18 cellular contexts compared by ENCODE assay signal in the genomic region with DNA sequence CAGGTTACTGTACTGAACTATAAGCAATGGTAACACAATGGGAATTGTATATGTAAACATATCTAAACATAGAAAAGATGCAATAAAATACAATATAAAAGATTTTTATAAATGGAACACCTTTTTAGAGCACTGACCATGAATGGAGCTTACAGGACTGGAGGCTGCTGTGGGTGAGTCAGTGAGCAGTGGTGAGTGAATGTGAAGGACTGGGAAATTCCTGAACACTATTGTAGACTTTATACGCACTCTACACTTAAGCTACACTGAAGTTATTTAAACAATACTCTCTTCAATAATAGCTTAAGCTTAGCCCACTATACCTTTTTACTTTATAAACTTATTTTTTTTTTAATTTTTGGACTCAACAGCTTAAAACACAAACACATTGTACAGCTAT.
A peak's percentile ranks its signal among the peaks of the same experiment; 100 is the strongest.
DNase-seq lines count a peak whose midpoint lies in the region; ATAC-seq, FAIRE-seq and TF ChIP-seq lines count a peak whose summit lies in the region.
"Had no signal": no experiment of that assay in that cellular context is flagged by ENCODE, and none has a peak within 500 bp of the region (broad histone marks: within the 10 kb centered on the region; RNA-seq: fewer than 3 reads in every experiment).

No MANE protein-coding gene starts in this region.

- H3K9me3 ChIP-seq in SK-N-SH (no peaks in the 10 kb centered on the region), astrocyte (ENCODE audit: insufficient read depth, low read depth, low read length) (no peaks in the 10 kb centered on the region)
- H3K9me3 ChIP-seq: Caco-2 had no signal

- ATAC-seq in SK-N-SH treated with all-trans-retinoic acid at 6 μM for 48 hours, result peak; percentile 33; the same call in 1 of the 3 replicates

- no peaks in the 10 kb centered on the region for H3K9me3 Mint-ChIP-seq in astrocyte (ENCODE audit: unreplicated experiment)

- FAIRE-seq in astrocyte (lab: Jason Lieb, UNC), result no peak

- H3K4me1 Mint-ChIP-seq in astrocyte (ENCODE audit: low read depth, unreplicated experiment), result peaks cover 4% of the 10 kb centered on the region
- H3K4me1 Mint-ChIP-seq: CD14-positive monocyte had no signal

- H3K27me3 Mint-ChIP-seq in astrocyte (ENCODE audit: low read depth, unreplicated experiment), result no peaks in the 10 kb centered on the region

- no peak for TF ChIP-seq CTCF in SK-N-SH (IDR thresholded peaks at IDR 0.05)
- TF ChIP-seq CTCF in astrocyte (IDR thresholded peaks at IDR 0.05; ENCODE audit: insufficient read depth, low read depth, low read length), result no peak
- no peak for TF ChIP-seq CTCF in GM13976 (IDR thresholded peaks at IDR 0.05; ENCODE audit: borderline replicate concordance, control extremely low read depth, extremely low read depth, insufficient read depth, missing control alignments)

- H3K27ac ChIP-seq in SK-N-SH (ENCODE audit: low read depth in 2 of 2, low read length in 1 of 2), result no peak overlapping the region
- no peak overlapping the region for H3K27ac ChIP-seq in astrocyte (ENCODE audit: low read depth, low read length)

- peaks cover 4% of the 10 kb centered on the region for H3F3A ChIP-seq in SK-N-SH (replicated peaks; ENCODE audit: insufficient read depth)

- H3K4me1 ChIP-seq in SK-N-SH (ENCODE audit: control insufficient read depth in 1 of 2, insufficient read depth in 2 of 2, low read depth in 1 of 2, low read length in 1 of 2), result peaks cover 0 to 9% of the 10 kb centered on the region in 2 experiments; a peak in 3 of 4 replicates
- H3K4me1 ChIP-seq in astrocyte (ENCODE audit: insufficient read depth, low read length), result no peaks in the 10 kb centered on the region

- POLR2A ChIA-PET in SK-N-SH (lab: Yijun Ruan, JAX), result no interaction called here

- H3K36me3 Mint-ChIP-seq in astrocyte (ENCODE audit: low read depth, unreplicated experiment), result no peaks in the 10 kb centered on the region
- H3K36me3 Mint-ChIP-seq: CD14-positive monocyte had no signal

- TF ChIP-seq EP300 in SK-N-SH (IDR thresholded peaks at IDR 0.05; ENCODE audit: borderline replicate concordance in 1 of 2, low read depth in 1 of 2, low read length in 1 of 2), result no peak

- no peak for DNase-seq in SK-N-SH
- DNase-seq in astrocyte (ENCODE audit: low read depth), result peak; percentile 35
- peak; percentile 54 for DNase-seq in iris pigment epithelial cell (ENCODE audit: low read depth)
- DNase-seq in AG20443 (ENCODE audit: low spot score), result no peak
- DNase-seq in activated T-cell treated with anti-CD3 and anti-CD28 coated beads, Interleukin-2, amount 50 U/mL, for 48 hours, result no peak
- no peak for DNase-seq in NCI-H1105 treated with DMSO at 0.1 percent for 48 hours (lab: John Stamatoyannopoulos, UW)
- no peak for DNase-seq in GM13976 (ENCODE audit: low spot score)
- DNase-seq: 8988T, Caco-2, DMS79, Karpas-422, NCI-H2029, NCI-H2171 treated with DMSO at 0.1 percent for 48 hours, NCI-H510A, RPMI8226, SW 1271 had no signal

- H3K79me2 ChIP-seq in SK-N-SH (ENCODE audit: insufficient read depth) (no peaks in the 10 kb centered on the region), astrocyte (ENCODE audit: insufficient read depth, low read length) (no peaks in the 10 kb centered on the region)

- H3K4me3 Mint-ChIP-seq in astrocyte (ENCODE audit: unreplicated experiment), result no peak overlapping the region
- H3K4me3 Mint-ChIP-seq: CD14-positive monocyte had no signal

- in situ Hi-C loops in GM13976 (cut with MboI; ENCODE audit: low sequenced_read_pairs, unreplicated experiment), result no loop called here

- WGBS in SK-N-SH (ENCODE audit: low lambda C conversion rate), result 85% methylated on average over 1 of the region's 1 CpG

- TF ChIP-seq RAD21 in SK-N-SH (IDR thresholded peaks at IDR 0.05; ENCODE audit: low read length), result no peak

- H3K9ac ChIP-seq in SK-N-SH (no peak overlapping the region), astrocyte (ENCODE audit: low read length) (no peak overlapping the region)

- H3K4me2 ChIP-seq in SK-N-SH (no peak overlapping the region), astrocyte (ENCODE audit: low read length) (no peak overlapping the region)

- no peak overlapping the region for H3K27ac Mint-ChIP-seq in astrocyte (ENCODE audit: unreplicated experiment)
- H3K27ac Mint-ChIP-seq: CD14-positive monocyte had no signal

- H2AFZ ChIP-seq in SK-N-SH (ENCODE audit: low read depth) (no peak overlapping the region), astrocyte (ENCODE audit: low read depth, low read length) (no peak overlapping the region)

- CTCF ChIA-PET in SK-N-SH (lab: Yijun Ruan, JAX), result no interaction called here

- H3K36me3 ChIP-seq in SK-N-SH (replicated peaks in 1 of 2; ENCODE audit: control insufficient read depth in 1 of 2, insufficient read depth in 2 of 2, low read length in 1 of 2), result no peaks in the 10 kb centered on the region
- no peaks in the 10 kb centered on the region for H3K36me3 ChIP-seq in astrocyte (ENCODE audit: insufficient read depth, low read length)

- H3K27me3 ChIP-seq in SK-N-SH (ENCODE audit: insufficient read depth) (no peaks in the 10 kb centered on the region), astrocyte (ENCODE audit: insufficient read depth, low read length) (no peaks in the 10 kb centered on the region)

- no peaks in the 10 kb centered on the region for H3K9me2 ChIP-seq in SK-N-SH

- no peaks in the 10 kb centered on the region for H4K20me1 ChIP-seq in SK-N-SH (ENCODE audit: insufficient read depth)
- no peaks in the 10 kb centered on the region for H4K20me1 ChIP-seq in astrocyte (ENCODE audit: insufficient read depth, low read length)

- no peak overlapping the region for H3K4me3 ChIP-seq in SK-N-SH (ENCODE audit: low read depth in 2 of 2, low read length in 1 of 2)
- no peak overlapping the region for H3K4me3 ChIP-seq in astrocyte (ENCODE audit: insufficient read depth, low read depth, low read length)

TF ChIP-seq in SK-N-SH treated with all-trans-retinoic acid at 6 μM for 48 hours, 23 proteins besides CTCF, POLR2A, EP300 and RAD21 (continues in another document):
- TF ChIP-seq ZC3H10 (CRISPR knock-in tag; IDR thresholded peaks at IDR 0.05), result no peak
- no peak for TF ChIP-seq ZNF565 (CRISPR knock-in tag; conservative IDR thresholded peaks at IDR 0.05; ENCODE audit: low read depth)
- TF ChIP-seq ZFP30 (CRISPR knock-in tag; IDR thresholded peaks at IDR 0.05), result no peak
- TF ChIP-seq ZNF8 (CRISPR knock-in tag; IDR thresholded peaks at IDR 0.05), result no peak
- TF ChIP-seq, protein P1, sequence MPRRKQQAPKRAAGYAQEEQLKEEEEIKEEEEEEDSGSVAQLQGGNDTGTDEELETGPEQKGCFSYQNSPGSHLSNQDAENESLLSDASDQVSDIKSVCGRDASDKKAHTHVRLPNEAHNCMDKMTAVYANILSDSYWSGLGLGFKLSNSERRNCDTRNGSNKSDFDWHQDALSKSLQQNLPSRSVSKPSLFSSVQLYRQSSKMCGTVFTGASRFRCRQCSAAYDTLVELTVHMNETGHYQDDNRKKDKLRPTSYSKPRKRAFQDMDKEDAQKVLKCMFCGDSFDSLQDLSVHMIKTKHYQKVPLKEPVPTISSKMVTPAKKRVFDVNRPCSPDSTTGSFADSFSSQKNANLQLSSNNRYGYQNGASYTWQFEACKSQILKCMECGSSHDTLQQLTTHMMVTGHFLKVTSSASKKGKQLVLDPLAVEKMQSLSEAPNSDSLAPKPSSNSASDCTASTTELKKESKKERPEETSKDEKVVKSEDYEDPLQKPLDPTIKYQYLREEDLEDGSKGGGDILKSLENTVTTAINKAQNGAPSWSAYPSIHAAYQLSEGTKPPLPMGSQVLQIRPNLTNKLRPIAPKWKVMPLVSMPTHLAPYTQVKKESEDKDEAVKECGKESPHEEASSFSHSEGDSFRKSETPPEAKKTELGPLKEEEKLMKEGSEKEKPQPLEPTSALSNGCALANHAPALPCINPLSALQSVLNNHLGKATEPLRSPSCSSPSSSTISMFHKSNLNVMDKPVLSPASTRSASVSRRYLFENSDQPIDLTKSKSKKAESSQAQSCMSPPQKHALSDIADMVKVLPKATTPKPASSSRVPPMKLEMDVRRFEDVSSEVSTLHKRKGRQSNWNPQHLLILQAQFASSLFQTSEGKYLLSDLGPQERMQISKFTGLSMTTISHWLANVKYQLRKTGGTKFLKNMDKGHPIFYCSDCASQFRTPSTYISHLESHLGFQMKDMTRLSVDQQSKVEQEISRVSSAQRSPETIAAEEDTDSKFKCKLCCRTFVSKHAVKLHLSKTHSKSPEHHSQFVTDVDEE (CRISPR knock-in tag; IDR thresholded peaks at IDR 0.05), result no peak

TF ChIP-seq in SK-N-SH, 30 proteins besides CTCF, POLR2A, EP300 and RAD21 (continues in another document):
- TF ChIP-seq FOXM1 (IDR thresholded peaks at IDR 0.05; ENCODE audit: low read depth), result no peak
- no peak for TF ChIP-seq RFX5 (IDR thresholded peaks at IDR 0.05; ENCODE audit: low read length)
- no peak for TF ChIP-seq TEAD4 (IDR thresholded peaks at IDR 0.05; ENCODE audit: borderline replicate concordance, insufficient read depth)
- no peak for TF ChIP-seq POLR2AphosphoS5 (IDR thresholded peaks at IDR 0.05; ENCODE audit: low read depth, low read length)
- no peak for TF ChIP-seq FOXJ3 (CRISPR knock-in tag; IDR thresholded peaks at IDR 0.05)
- TF ChIP-seq RCOR1 (IDR thresholded peaks at IDR 0.05; ENCODE audit: low read length), result no peak
- no peak for TF ChIP-seq JUND (IDR thresholded peaks at IDR 0.05)
- no peak for TF ChIP-seq FOSL2 (IDR thresholded peaks at IDR 0.05; ENCODE audit: borderline replicate concordance, low read depth)
- TF ChIP-seq GABPA (IDR thresholded peaks at IDR 0.05; ENCODE audit: low read depth), result no peak
- TF ChIP-seq NFIC (IDR thresholded peaks at IDR 0.05; ENCODE audit: borderline replicate concordance), result no peak
- TF ChIP-seq ELF1 (IDR thresholded peaks at IDR 0.05), result no peak
- no peak for TF ChIP-seq SMC3 (IDR thresholded peaks at IDR 0.05; ENCODE audit: low read depth, low read length)
- no peak for TF ChIP-seq MEF2A (IDR thresholded peaks at IDR 0.05; ENCODE audit: borderline replicate concordance, low read depth)
- TF ChIP-seq, protein P2, sequence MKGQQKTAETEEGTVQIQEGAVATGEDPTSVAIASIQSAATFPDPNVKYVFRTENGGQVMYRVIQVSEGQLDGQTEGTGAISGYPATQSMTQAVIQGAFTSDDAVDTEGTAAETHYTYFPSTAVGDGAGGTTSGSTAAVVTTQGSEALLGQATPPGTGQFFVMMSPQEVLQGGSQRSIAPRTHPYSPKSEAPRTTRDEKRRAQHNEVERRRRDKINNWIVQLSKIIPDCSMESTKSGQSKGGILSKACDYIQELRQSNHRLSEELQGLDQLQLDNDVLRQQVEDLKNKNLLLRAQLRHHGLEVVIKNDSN (IDR thresholded peaks at IDR 0.05; ENCODE audit: borderline replicate concordance, low read depth), result no peak

Comparison
In these comparisons a context has a peak if more than half of its experiments do, and no peak if none do; other contexts are left out.
1. DNase-seq: peak in astrocyte (single experiment) and iris pigment epithelial cell (single experiment); none in SK-N-SH (single experiment), AG20443 (single experiment), activated T-cell treated with anti-CD3 and anti-CD28 coated beads, Interleukin-2, amount 50 U/mL, for 48 hours (0 of 2), NCI-H1105 treated with DMSO at 0.1 percent for 48 hours (single experiment) and GM13976 (single experiment).